2 cellular contexts compared by ENCODE assay signal in genomic region chr17:27545562-27546229, GRCh38.
A peak's percentile ranks its signal among the peaks of the same experiment; 100 is the strongest.
TF ChIP-seq lines count a peak whose summit lies in the region.

No MANE protein-coding gene starts in this region.

TF ChIP-seq in HepG2, 621 proteins besides CTCF, POLR2A, EP300 and RAD21:
- 0 out of 2 replicates have a peak, but pooled peaks have one; percentile 42 for TF ChIP-seq ZBTB33 (CRISPR knock-in tag; IDR thresholded peaks at IDR 0.05)
- TF ChIP-seq ZBTB34 (CRISPR knock-in tag; IDR thresholded peaks at IDR 0.05), result no peak

TF ChIP-seq in H1, 55 proteins besides CTCF, POLR2A, EP300 and RAD21 (continued from another document):
- TF ChIP-seq SIRT6 (IDR thresholded peaks at IDR 0.05; ENCODE audit: low read length) (no peak), ATF3 (IDR thresholded peaks at IDR 0.05; ENCODE audit: insufficient read depth, low read depth, low read length) (no peak), CHD7 (IDR thresholded peaks at IDR 0.05; ENCODE audit: insufficient replicate concordance, low read length) (no peak), SUZ12 (IDR thresholded peaks at IDR 0.05; ENCODE audit: low read length) (no peak), CREB1 (IDR thresholded peaks at IDR 0.05) (no peak), MAX (IDR thresholded peaks at IDR 0.05) (no peak), RBBP5 (IDR thresholded peaks at IDR 0.05; ENCODE audit: borderline replicate concordance, low read depth, low read length) (no peak), SIX5 (IDR thresholded peaks at IDR 0.05; ENCODE audit: low read depth, low read length) (no peak), CEBPB (IDR thresholded peaks at IDR 0.05; ENCODE audit: low read depth, low read length) (no peak), BCL11A (IDR thresholded peaks at IDR 0.05; ENCODE audit: low read depth in 2 of 2, low read length in 2 of 2) (no peak), ZNF274 (IDR thresholded peaks at IDR 0.05; ENCODE audit: borderline replicate concordance, extremely low read depth, low read length) (no peak)
